In genomic region chr7:76303057-76303828, GRCh38 we compare ENCODE assay signal across 8 cellular contexts. TPM values are rescaled to one million over a fixed set of nuclear protein-coding genes. Genes with fewer than 3 reads are reported as not detected.
DNase-seq lines count a peak whose midpoint lies in the region; ATAC-seq, FAIRE-seq and TF ChIP-seq lines count a peak whose summit lies in the region.

No MANE protein-coding gene starts in this region.

- peak; percentile 52 for ATAC-seq in central memory CD8-positive, alpha-beta T cell (replicated peaks; ENCODE audit: extremely low read depth, poor library complexity, severe bottlenecking)
- ATAC-seq in GM19455 (IDR thresholded peaks at IDR 0.05; ENCODE audit: unreplicated experiment), result no peak

- peak overlapping the region; percentile 67 for H3K27ac Mint-ChIP-seq in central memory CD8-positive, alpha-beta T cell (ENCODE audit: low read depth)

- H3K27ac ChIP-seq in kidney (ENCODE audit: low read depth in 2 of 2, low read length in 2 of 2), result peak overlapping the region; percentile 100

- no peak for TF ChIP-seq CTCF in kidney (IDR thresholded peaks at IDR 0.05; ENCODE audit: borderline replicate concordance, extremely low read depth, insufficient read depth)

- H3K4me1 ChIP-seq in kidney (ENCODE audit: control insufficient read depth in 1 of 2, insufficient read depth in 1 of 2, low read depth in 1 of 2, low read length in 2 of 2), result peaks cover 13% of the 10 kb centered on the region in 2 donors

- H3K4me3 ChIP-seq in kidney (ENCODE audit: low read length in 2 of 2), result peak overlapping the region; percentile 74 to 85

- no peaks in the 10 kb centered on the region for H3K27me3 Mint-ChIP-seq in central memory CD8-positive, alpha-beta T cell

- H3K9ac ChIP-seq in kidney (ENCODE audit: low read length in 2 of 2), result peak overlapping the region; percentile 95 to 100

- no peaks in the 10 kb centered on the region for H3K9me3 ChIP-seq in kidney (ENCODE audit: control insufficient read depth in 1 of 2, low read length in 2 of 2)

- H3K9me3 Mint-ChIP-seq in central memory CD8-positive, alpha-beta T cell, result no peaks in the 10 kb centered on the region

- H3K36me3 ChIP-seq in kidney (ENCODE audit: control insufficient read depth in 1 of 2, insufficient read depth in 2 of 2, low read length in 2 of 2), result peaks cover 3 to 6% of the 10 kb centered on the region in 2 donors

- peaks cover 8% of the 10 kb centered on the region for H3K36me3 Mint-ChIP-seq in central memory CD8-positive, alpha-beta T cell (ENCODE audit: insufficient read depth)

- H3K4me3 Mint-ChIP-seq in central memory CD8-positive, alpha-beta T cell, result peak overlapping the region; percentile 91

- FAIRE-seq in kidney (lab: Jason Lieb, UNC), result no peak

- in situ Hi-C loops in Caki2 (cut with HindIII; ENCODE audit: low pct_unique_long_range_greater_than_20kb, low sequenced_read_pairs), result no loop called here

- peak; percentile 94 for DNase-seq in Caki2 (ENCODE audit: low read depth)
- DNase-seq in H4 (ENCODE audit: low spot score), result peak; percentile 95
- peak; percentile 75 for DNase-seq in NCI-H2196 treated with DMSO at 0.1 percent for 48 hours (lab: John Stamatoyannopoulos, UW; ENCODE audit: unreplicated experiment)
- DNase-seq in activated CD4-positive, alpha-beta T cell treated with anti-CD3 and anti-CD28 coated beads for 1 hour, result peak; percentile 71
- peak; percentile 43 to 56 for DNase-seq in central memory CD8-positive, alpha-beta T cell (ENCODE audit: low spot score in 2 of 2)
- DNase-seq in kidney, result peak; percentile 97
- DNase-seq in stimulated activated CD4-positive, alpha-beta T cell treated with anti-CD3 and anti-CD28 coated beads, Interleukin-12 subunit alpha, Interleukin-12 subunit beta, amount 100 ng/mL, for 48 hours (ENCODE audit: low read depth in 2 of 3, low spot score in 1 of 3), result peak; percentile 56 to 71 (median 67)

- peaks cover 19% of the 10 kb centered on the region for H3K4me1 Mint-ChIP-seq in central memory CD8-positive, alpha-beta T cell

- intact Hi-C loops in kidney (cut with DNase I), result no loop called here

RNA-seq across cellular contexts. Expression of gene HSPB1, which starts 0.8 kb away (rescaled TPM):
- 173 and 177 TPM in 2 replicates for total RNA-seq in Caki2 (2014; rRNA removed; shearing (Covaris generic); ENCODE audit: low replicate concordance)
- total RNA-seq in H4 (2014; rRNA removed; shearing (Covaris generic)), result 57.6 and 97.6 TPM in 2 replicates
- 1,012 TPM for total RNA-seq in kidney
- 1,561 TPM for polyA plus RNA-seq in kidney (ENCODE audit: insufficient read depth, low read depth, low replicate concordance)

RNA-seq across cellular contexts. Expression of gene YWHAG, which starts 55.5 kb away (rescaled TPM):
- 63.4 and 73.1 TPM in 2 replicates for total RNA-seq in Caki2 (2014; rRNA removed; shearing (Covaris generic); ENCODE audit: low replicate concordance)
- 100 and 148 TPM in 2 replicates for total RNA-seq in H4 (2014; rRNA removed; shearing (Covaris generic))
- 94.2 TPM for total RNA-seq in kidney
- polyA plus RNA-seq in kidney (ENCODE audit: insufficient read depth, low read depth, low replicate concordance), result 45.4 TPM
